In genomic region chr14:29654910-29655590, GRCh38 we compare ENCODE assay signal across 20 cellular contexts.
A peak's percentile ranks its signal among the peaks of the same experiment; 100 is the strongest.
DNase-seq lines count a peak whose midpoint lies in the region; ATAC-seq and TF ChIP-seq lines count a peak whose summit lies in the region.
"Had no signal": no experiment of that assay in that cellular context is flagged by ENCODE, and none has a peak within 500 bp of the region (broad histone marks: within the 10 kb centered on the region; RNA-seq: fewer than 3 reads in every experiment).

No MANE protein-coding gene starts in this region.

- peak; percentile 58 for DNase-seq in HCEC 1CT
- no peak for DNase-seq in RWPE2 (ENCODE audit: low spot score)
- DNase-seq in fibroblast of peridontal ligament (ENCODE audit: extremely low read depth) = peak; percentile 31
- no peak for DNase-seq in neuronal stem cell (ENCODE audit: low spot score)
- DNase-seq in G401 (ENCODE audit: low spot score) = no peak
- no peak for DNase-seq in NOMO-1 treated with dmso at 0.1 percent for 144 hours (lab: John Stamatoyannopoulos, UW; ENCODE audit: unreplicated experiment)
- DNase-seq in upper lobe of left lung = no peak
- DNase-seq: brain microvascular endothelial cell; effector memory CD8-positive, alpha-beta T cell; head of caudate nucleus; MV-4-11; naive B cell; NCI-H345; PC-3; retina; stimulated activated CD4-positive, alpha-beta T cell treated with anti-CD3 and anti-CD28 coated beads, Interleukin-1b, Interleukin-23, amount 100 ng/mL, for 48 hours; tibial artery had no signal

- H4K8ac ChIP-seq in neuronal stem cell (ENCODE audit: low read depth, low read length) = no peak overlapping the region

- no peak overlapping the region for H3K14ac ChIP-seq in neuronal stem cell (ENCODE audit: low read length)

- H3K4ac ChIP-seq in neuronal stem cell (ENCODE audit: low read length) = no peak overlapping the region

- peak overlapping the region; percentile 29 for H2AFZ ChIP-seq in neuronal stem cell (ENCODE audit: low read length)

- TF ChIP-seq POLR2A in upper lobe of left lung (IDR thresholded peaks at IDR 0.05) = no peak

- H3K27ac ChIP-seq in RWPE2 (ENCODE audit: poor library complexity, severe bottlenecking) (peak overlapping the region; percentile 28), neuronal stem cell (replicated peaks; ENCODE audit: low read length) (no peak overlapping the region), upper lobe of left lung (no peak overlapping the region)
- H3K27ac ChIP-seq: brain microvascular endothelial cell, C4-2B had no signal

- no peak for TF ChIP-seq EP300 in upper lobe of left lung (IDR thresholded peaks at IDR 0.05)

- in situ Hi-C loops in G401 (cut with HindIII; ENCODE audit: low sequenced_read_pairs) = no loop called here

- H2AK5ac ChIP-seq in neuronal stem cell (ENCODE audit: low read depth, low read length) = no peak overlapping the region

- no peak overlapping the region for H2BK120ac ChIP-seq in neuronal stem cell (ENCODE audit: low read depth, low read length)

- H2BK12ac ChIP-seq in neuronal stem cell (ENCODE audit: low read length) = no peak overlapping the region

- H3K23ac ChIP-seq in neuronal stem cell (ENCODE audit: low read depth, low read length, poor library complexity) = no peak overlapping the region

- H3K4me1 ChIP-seq in RWPE2 (ENCODE audit: insufficient read depth, poor library complexity, severe bottlenecking) (peaks cover 12% of the 10 kb centered on the region), neuronal stem cell (ENCODE audit: control insufficient read depth in 2 of 2, insufficient read depth in 1 of 2, low read depth in 1 of 2, low read length in 2 of 2) (no peaks in the 10 kb centered on the region), upper lobe of left lung (no peaks in the 10 kb centered on the region)

- H3K4me2 ChIP-seq in neuronal stem cell (ENCODE audit: insufficient read depth, low read length, poor library complexity, severe bottlenecking) = no peak overlapping the region

- no peak overlapping the region for H3K9ac ChIP-seq in neuronal stem cell (ENCODE audit: low read depth, low read length, poor library complexity)

- H3K36me3 ChIP-seq in RWPE2 (ENCODE audit: low read depth) (no peaks in the 10 kb centered on the region), neuronal stem cell (replicated peaks in 1 of 2; ENCODE audit: control insufficient read depth in 2 of 2, insufficient read depth in 2 of 2, low read length in 2 of 2) (no peaks in the 10 kb centered on the region), upper lobe of left lung (no peaks in the 10 kb centered on the region)
- H3K36me3 ChIP-seq: brain microvascular endothelial cell had no signal

- H3K79me1 ChIP-seq in neuronal stem cell (ENCODE audit: low read depth, low read length) = no peaks in the 10 kb centered on the region

- no peaks in the 10 kb centered on the region for H3K27me3 ChIP-seq in RWPE2 (ENCODE audit: insufficient read depth, poor library complexity, severe bottlenecking)
- H3K27me3 ChIP-seq in neuronal stem cell (ENCODE audit: control insufficient read depth in 3 of 3, insufficient read depth in 3 of 3, low read depth in 1 of 3, low read length in 3 of 3) = no peaks in the 10 kb centered on the region
- H3K27me3 ChIP-seq in upper lobe of left lung = no peaks in the 10 kb centered on the region
- H3K27me3 ChIP-seq: brain microvascular endothelial cell, tibial artery had no signal

- no peak overlapping the region for H2BK5ac ChIP-seq in neuronal stem cell (ENCODE audit: low read length)

- ATAC-seq in RWPE2 (ENCODE audit: low read depth) (peak; percentile 64), GM19467 (IDR thresholded peaks at IDR 0.05; ENCODE audit: unreplicated experiment) (no peak), upper lobe of left lung (ENCODE audit: low FRiP score in 2 of 2) (no peak)
- ATAC-seq: effector memory CD8-positive, alpha-beta T cell; GM12878; PC-3 had no signal

- no peak overlapping the region for H3K18ac ChIP-seq in neuronal stem cell (ENCODE audit: low read length)

- H2BK15ac ChIP-seq in neuronal stem cell (ENCODE audit: low read length) = no peak overlapping the region

- no peak overlapping the region for H4K91ac ChIP-seq in neuronal stem cell (ENCODE audit: low read depth, low read length, poor library complexity)

- no peak overlapping the region for H3K4me3 ChIP-seq in RWPE2 (ENCODE audit: severe bottlenecking)
- H3K4me3 ChIP-seq in neuronal stem cell (ENCODE audit: low read length in 2 of 2) = no peak overlapping the region
- H3K4me3 ChIP-seq in upper lobe of left lung = no peak overlapping the region
- H3K4me3 ChIP-seq: GM12878, tibial artery had no signal

- TF ChIP-seq CTCF in RWPE2 (IDR thresholded peaks at IDR 0.05; ENCODE audit: poor library complexity, severe bottlenecking) (no peak), upper lobe of left lung (IDR thresholded peaks at IDR 0.05) (no peak)

- no CpG with 5 or more reads among the region's 4 CpGs for WGBS in neuronal stem cell (ENCODE audit: extremely low coverage in 2 of 2, insufficient read length in 2 of 2, insufficient replicate concordance in 1 of 2), 2 donors
- 56 to 57% methylated on average over 4 of the region's 4 CpGs for WGBS in upper lobe of left lung, 2 donors

- no peaks in the 10 kb centered on the region for H3K9me3 ChIP-seq in RWPE2 (ENCODE audit: severe bottlenecking)
- H3K9me3 ChIP-seq in neuronal stem cell (replicated peaks in 1 of 2; ENCODE audit: control insufficient read depth in 2 of 2, insufficient read depth in 1 of 2, low read depth in 1 of 2, low read length in 2 of 2) = peaks cover 0 to 2% of the 10 kb centered on the region in 2 donors
- peaks cover 0 to 3% (median under 1%) of the 10 kb centered on the region in 4 donors for H3K9me3 ChIP-seq in upper lobe of left lung
- H3K9me3 ChIP-seq: tibial artery had no signal

Comparison
In these comparisons a context has a peak if more than half of its experiments do, and no peak if none do; other contexts are left out.
1. DNase-seq: peak in HCEC 1CT (single experiment) and fibroblast of peridontal ligament (single experiment); none in RWPE2 (single experiment), neuronal stem cell (single experiment), G401 (single experiment), NOMO-1 treated with dmso at 0.1 percent for 144 hours (single experiment) and upper lobe of left lung (0 of 2).